10 cellular contexts compared by ENCODE assay signal in genomic region chr17:50634915-50635719, GRCh38. TPM values are rescaled to one million over a fixed set of nuclear protein-coding genes. Genes with fewer than 3 reads are reported as not detected.
DNase-seq lines count a peak whose midpoint lies in the region; ATAC-seq and TF ChIP-seq lines count a peak whose summit lies in the region.
"Had no signal": no experiment of that assay in that cellular context is flagged by ENCODE, and none has a peak within 500 bp of the region (broad histone marks: within the 10 kb centered on the region; RNA-seq: fewer than 3 reads in every experiment).

No MANE protein-coding gene starts in this region.

- H3K9me3 ChIP-seq in lower lobe of right lung (no peaks in the 10 kb centered on the region), transverse colon (no peaks in the 10 kb centered on the region)

- no peak for DNase-seq in activated T-cell treated with anti-CD3 and anti-CD28 coated beads, Interleukin-2, amount 50 U/mL, for 72 hours
- no peak for DNase-seq in activated T-cell treated with anti-CD3 and anti-CD28 coated beads, Interleukin-2, amount 50 U/mL, for 48 hours
- DNase-seq in lower lobe of right lung (no peak), transverse colon (no peak), NCI-H446 (lab: John Stamatoyannopoulos, UW) (no peak), immature natural killer cell (no peak)
- DNase-seq: CD8-positive, alpha-beta T cell; stimulated activated naive B cell treated with anti-CD40 and anti-IgM and Interleukin-4, amounts not matched to agents 10 μg/mL and 1 μg/mL and 100 μg/mL, for 72 hours had no signal

- in situ Hi-C loops in transverse colon (cut with MboI; ENCODE audit: low pct_ligation_motif_present in 1 of 4, low pct_unique_long_range_greater_than_20kb in 1 of 4, low sequenced_read_pairs in 3 of 4) = loop anchor here in 2 of 4 donors (10.0 kb wide), 2 partner anchors 60 to 80 kb away; no protein-coding TSS in a partner anchor

- ATAC-seq in activated T-cell treated with anti-CD3 and anti-CD28 coated beads, Interleukin-2, amount 50 U/mL, for 72 hours (replicated peaks in 1 of 2) = peak; percentile 3 to 13
- peak; percentile 5 to 11 for ATAC-seq in lower lobe of right lung
- no peak for ATAC-seq in HG03457 (IDR thresholded peaks at IDR 0.05; ENCODE audit: unreplicated experiment)
- ATAC-seq: CD8-positive, alpha-beta T cell had no signal

- H3K27ac ChIP-seq in lower lobe of right lung (peak overlapping the region; percentile 64), transverse colon (peak overlapping the region; percentile 78 to 92 (median 90))

- peak overlapping the region in 1 of 2 donors; percentile 11 for H3K4me3 Mint-ChIP-seq in activated T-cell treated with anti-CD3 and anti-CD28 coated beads, Interleukin-2, amount 50 U/mL, for 72 hours
- peak overlapping the region; percentile 77 for H3K4me3 Mint-ChIP-seq in dendritic cell treated with granulocyte-macrophage colony-stimulating factor and Interleukin-4, amounts not matched to agents 40 ng/mL and 50 ng/mL, for 4 days
- no peak overlapping the region for H3K4me3 Mint-ChIP-seq in immature natural killer cell
- H3K4me3 Mint-ChIP-seq: CD8-positive, alpha-beta T cell; stimulated activated naive B cell treated with anti-CD40 and anti-IgM and Interleukin-4, amounts not matched to agents 10 μg/mL and 1 μg/mL and 100 μg/mL, for 72 hours had no signal

- TF ChIP-seq EP300 in transverse colon (IDR thresholded peaks at IDR 0.05; ENCODE audit: low read depth) = no peak

- 14% methylated on average over 17 of the region's 52 CpGs; no CpG with 5 or more reads in 1 of the 2 donors for WGBS in transverse colon (ENCODE audit: low coverage in 1 of 2), 2 donors

- H3K9me3 Mint-ChIP-seq in activated T-cell treated with anti-CD3 and anti-CD28 coated beads, Interleukin-2, amount 50 U/mL, for 72 hours = no peaks in the 10 kb centered on the region
- H3K9me3 Mint-ChIP-seq in dendritic cell treated with granulocyte-macrophage colony-stimulating factor and Interleukin-4, amounts not matched to agents 40 ng/mL and 50 ng/mL, for 4 days = no peaks in the 10 kb centered on the region
- H3K9me3 Mint-ChIP-seq in immature natural killer cell = peaks cover 0 to 3% (median 0%) of the 10 kb centered on the region in 6 donors
- H3K9me3 Mint-ChIP-seq: CD8-positive, alpha-beta T cell; stimulated activated naive B cell treated with anti-CD40 and anti-IgM and Interleukin-4, amounts not matched to agents 10 μg/mL and 1 μg/mL and 100 μg/mL, for 72 hours had no signal

- H3K4me3 ChIP-seq in lower lobe of right lung (peak overlapping the region; percentile 59), transverse colon (peak overlapping the region; percentile 34 to 72 (median 61))

- intact Hi-C loops in dendritic cell treated with granulocyte-macrophage colony-stimulating factor and Interleukin-4, amounts not matched to agents 40 ng/mL and 50 ng/mL, for 4 days (cut with micrococcal nuclease) = loop anchor here (10.0 kb wide), 1 partner anchor 70 kb away; the partner anchor contains the start of gene ANKRD40
- intact Hi-C loops in lower lobe of right lung (cut with DNase I) = no loop called here
- intact Hi-C loops in transverse colon (cut with DNase I; ENCODE audit: low total_unique reads) = no loop called here

- no peak overlapping the region for H3K27ac Mint-ChIP-seq in activated T-cell treated with anti-CD3 and anti-CD28 coated beads, Interleukin-2, amount 50 U/mL, for 72 hours
- peak overlapping the region; percentile 79 for H3K27ac Mint-ChIP-seq in dendritic cell treated with granulocyte-macrophage colony-stimulating factor and Interleukin-4, amounts not matched to agents 40 ng/mL and 50 ng/mL, for 4 days
- H3K27ac Mint-ChIP-seq in immature natural killer cell = no peak overlapping the region
- H3K27ac Mint-ChIP-seq: CD8-positive, alpha-beta T cell; stimulated activated naive B cell treated with anti-CD40 and anti-IgM and Interleukin-4, amounts not matched to agents 10 μg/mL and 1 μg/mL and 100 μg/mL, for 72 hours had no signal

- TF ChIP-seq CTCF in lower lobe of right lung (IDR thresholded peaks at IDR 0.05) (no peak), transverse colon (IDR thresholded peaks at IDR 0.05) (peak in 1 of 5 experiments; percentile 38)

- H3K4me1 ChIP-seq in lower lobe of right lung = peaks cover 56% of the 10 kb centered on the region
- peaks cover 21 to 71% (median 55%) of the 10 kb centered on the region in 4 donors for H3K4me1 ChIP-seq in transverse colon

- no peaks in the 10 kb centered on the region for H3K36me3 Mint-ChIP-seq in activated T-cell treated with anti-CD3 and anti-CD28 coated beads, Interleukin-2, amount 50 U/mL, for 72 hours (ENCODE audit: insufficient read depth in 2 of 2)
- peaks cover 8% of the 10 kb centered on the region for H3K36me3 Mint-ChIP-seq in dendritic cell treated with granulocyte-macrophage colony-stimulating factor and Interleukin-4, amounts not matched to agents 40 ng/mL and 50 ng/mL, for 4 days (ENCODE audit: low read depth)
- H3K36me3 Mint-ChIP-seq in immature natural killer cell = no peaks in the 10 kb centered on the region
- H3K36me3 Mint-ChIP-seq: CD8-positive, alpha-beta T cell; stimulated activated naive B cell treated with anti-CD40 and anti-IgM and Interleukin-4, amounts not matched to agents 10 μg/mL and 1 μg/mL and 100 μg/mL, for 72 hours had no signal

- H3K27me3 ChIP-seq in lower lobe of right lung (ENCODE audit: low read depth) = peaks cover 28% of the 10 kb centered on the region
- peaks cover 17% of the 10 kb centered on the region for H3K27me3 ChIP-seq in transverse colon

- TF ChIP-seq POLR2A in transverse colon (IDR thresholded peaks at IDR 0.05) = peak; percentile 66

- no peaks in the 10 kb centered on the region for H3K4me1 Mint-ChIP-seq in activated T-cell treated with anti-CD3 and anti-CD28 coated beads, Interleukin-2, amount 50 U/mL, for 72 hours (ENCODE audit: low read depth)
- H3K4me1 Mint-ChIP-seq in dendritic cell treated with granulocyte-macrophage colony-stimulating factor and Interleukin-4, amounts not matched to agents 40 ng/mL and 50 ng/mL, for 4 days (ENCODE audit: low read depth) = peaks cover 90% of the 10 kb centered on the region
- H3K4me1 Mint-ChIP-seq in immature natural killer cell = no peaks in the 10 kb centered on the region

- H3K27me3 Mint-ChIP-seq in activated T-cell treated with anti-CD3 and anti-CD28 coated beads, Interleukin-2, amount 50 U/mL, for 72 hours (ENCODE audit: low read depth) = peaks cover 67% of the 10 kb centered on the region
- H3K27me3 Mint-ChIP-seq in dendritic cell treated with granulocyte-macrophage colony-stimulating factor and Interleukin-4, amounts not matched to agents 40 ng/mL and 50 ng/mL, for 4 days = peaks cover 29% of the 10 kb centered on the region
- peaks cover 10 to 15% (median 14%) of the 10 kb centered on the region in 3 donors for H3K27me3 Mint-ChIP-seq in immature natural killer cell (ENCODE audit: low read depth in 3 of 3)

- no peaks in the 10 kb centered on the region for H3K36me3 ChIP-seq in lower lobe of right lung
- H3K36me3 ChIP-seq in transverse colon = no peaks in the 10 kb centered on the region

RNA-seq across cellular contexts. Expression of gene ABCC3, which starts 0.4 kb away (rescaled TPM):
- total RNA-seq in activated T-cell treated with anti-CD3 and anti-CD28 coated beads, Interleukin-2, amount 50 U/mL, for 72 hours = not detected
- total RNA-seq in lower lobe of right lung = 41.7 TPM
- total RNA-seq in transverse colon = 100 to 1,000 TPM; 297 to 655 (median 533) TPM
- 1 to 10 TPM in 1 of 3 donors, under 1 TPM in 1, not detected in 1; 0.52 to 1.2 TPM for polyA plus RNA-seq in immature natural killer cell
- total RNA-seq: CD8-positive, alpha-beta T cell had no signal

Comparison
In these comparisons a context has a peak if more than half of its experiments do, and no peak if none do; other contexts are left out.
1. RNA of gene ABCC3, which starts 0.4 kb away (total RNA-seq): 297 to 655 TPM in transverse colon and 41.7 TPM in lower lobe of right lung (single experiment); not detected in activated T-cell treated with anti-CD3 and anti-CD28 coated beads, Interleukin-2, amount 50 U/mL, for 72 hours; every median in the first group is over 10 times any median in the second.